In the genomic region with DNA sequence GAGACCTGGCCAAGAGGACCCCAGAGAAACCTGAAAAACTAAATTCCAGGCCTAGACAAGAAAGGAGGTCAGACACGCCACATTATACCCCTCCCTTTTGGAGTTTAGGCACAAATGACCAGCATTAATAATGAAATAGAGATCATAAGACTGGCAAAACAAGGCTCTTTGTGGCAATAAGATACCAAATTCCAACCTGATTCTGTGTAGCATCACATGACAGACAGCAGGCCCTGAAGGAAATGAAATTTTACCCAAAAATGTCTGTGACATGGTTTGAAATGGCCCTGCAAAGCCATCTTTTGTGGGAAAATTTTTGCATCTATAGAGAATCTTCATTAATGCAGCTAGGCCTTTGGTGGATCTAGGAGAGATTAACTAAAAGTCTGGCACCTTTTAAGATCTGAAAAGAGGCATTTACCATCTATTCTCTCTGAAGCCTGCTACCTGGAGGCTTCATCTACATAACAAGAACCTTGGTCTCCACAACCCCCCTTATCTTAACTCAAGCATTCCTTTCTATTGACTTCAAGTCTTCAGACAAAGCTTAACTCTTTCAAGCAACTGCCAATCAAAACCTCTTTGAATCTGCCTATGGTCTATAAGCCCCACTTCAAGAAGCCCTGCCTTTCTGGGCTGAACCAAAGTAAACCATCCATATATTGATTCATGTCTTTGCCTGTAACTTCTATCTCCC, we compare ENCODE assay signal across 23 cellular contexts. TPM values are rescaled to one million over a fixed set of nuclear protein-coding genes. Genes with fewer than 3 reads are reported as not detected.
DNase-seq lines count a peak whose midpoint lies in the region; ATAC-seq and TF ChIP-seq lines count a peak whose summit lies in the region.
"Had no signal": no experiment of that assay in that cellular context is flagged by ENCODE, and none has a peak within 500 bp of the region (broad histone marks: within the 10 kb centered on the region; RNA-seq: fewer than 3 reads in every experiment).

No MANE protein-coding gene starts in this region.

- no peaks in the 10 kb centered on the region for H3K9me3 ChIP-seq in T-helper 17 cell (ENCODE audit: control insufficient read depth, low read length, poor library complexity, severe bottlenecking)
- no peaks in the 10 kb centered on the region for H3K9me3 ChIP-seq in hepatocyte (ENCODE audit: low read depth)
- H3K9me3 ChIP-seq in Peyer's patch = no peaks in the 10 kb centered on the region
- H3K9me3 ChIP-seq: neutrophil had no signal

- peaks cover 81% of the 10 kb centered on the region for H3K79me2 ChIP-seq in hepatocyte

- no peaks in the 10 kb centered on the region for H3K36me3 ChIP-seq in H7 (replicated peaks; ENCODE audit: control insufficient read depth, insufficient read depth, low read length)
- H3K36me3 ChIP-seq in hepatocyte (replicated peaks; ENCODE audit: insufficient read depth, low read depth) = no peaks in the 10 kb centered on the region
- no peaks in the 10 kb centered on the region for H3K36me3 ChIP-seq in Peyer's patch
- H3K36me3 ChIP-seq: neutrophil had no signal

- H2AFZ ChIP-seq in hepatocyte = no peak overlapping the region

- H3K4me1 Mint-ChIP-seq in T-helper 17 cell (peaks cover 4% of the 10 kb centered on the region), progenitor cell of endocrine pancreas (ENCODE audit: low read depth) (peaks cover 34% of the 10 kb centered on the region)
- peaks cover 3% of the 10 kb centered on the region for H3K4me1 Mint-ChIP-seq in activated naive CD8-positive, alpha-beta T cell treated with anti-CD3 and anti-CD28 coated beads for 36 hours
- H3K4me1 Mint-ChIP-seq: activated naive CD8-positive, alpha-beta T cell treated with anti-CD3 and anti-CD28 coated beads, Interleukin-2, amount 50 U/mL, for 24 hours had no signal

- peaks cover 30% of the 10 kb centered on the region for H3K4me1 ChIP-seq in hepatocyte (ENCODE audit: insufficient read depth)
- H3K4me1 ChIP-seq in Peyer's patch = peaks cover 0 to 8% (median 0%) of the 10 kb centered on the region in 4 donors

- DNase-seq in H7 = peak; percentile 53
- DNase-seq in T-helper 17 cell = no peak
- DNase-seq in hepatocyte (ENCODE audit: low spot score) = no peak
- no peak for DNase-seq in progenitor cell of endocrine pancreas (ENCODE audit: low spot score, unreplicated experiment)
- no peak for DNase-seq in NCI-H510A treated with DMSO at 0.1 percent for 48 hours (lab: John Stamatoyannopoulos, UW)
- no peak for DNase-seq in Peyer's patch
- DNase-seq in activated naive CD8-positive, alpha-beta T cell treated with anti-CD3 and anti-CD28 coated beads for 36 hours = no peak
- DNase-seq: activated CD4-positive, alpha-beta memory T cell treated with anti-CD3 and anti-CD28 coated beads for 36 hours; activated CD4-positive, CD25-positive, alpha-beta regulatory T cell; activated effector memory CD4-positive, alpha-beta T cell treated with anti-CD3 and anti-CD28 coated beads, Interleukin-2, amount 50 U/mL, for 16 hours; activated naive CD8-positive, alpha-beta T cell treated with anti-CD3 and anti-CD28 coated beads, Interleukin-2, amount 50 U/mL, for 24 hours; C1 segment of cervical spinal cord; effector CD8-positive, alpha-beta T cell; foreskin fibroblast; NCI-H1048; NCI-H1694 treated with DMSO at 0.1 percent for 48 hours; stimulated activated CD4-positive, alpha-beta T cell treated with anti-CD3 and anti-CD28 coated beads, Interleukin-1b, Interleukin-23, amount 100 ng/mL, for 48 hours; substantia nigra; T1000 had no signal

- H3K4me3 ChIP-seq in H7 (ENCODE audit: insufficient read depth, low read depth, low read length) (no peak overlapping the region), hepatocyte (no peak overlapping the region), Peyer's patch (no peak overlapping the region)

- peaks cover 13% of the 10 kb centered on the region for H3K9me3 Mint-ChIP-seq in progenitor cell of endocrine pancreas (ENCODE audit: low read depth)
- peaks cover 4% of the 10 kb centered on the region for H3K9me3 Mint-ChIP-seq in activated naive CD8-positive, alpha-beta T cell treated with anti-CD3 and anti-CD28 coated beads for 36 hours
- H3K9me3 Mint-ChIP-seq: activated naive CD8-positive, alpha-beta T cell treated with anti-CD3 and anti-CD28 coated beads, Interleukin-2, amount 50 U/mL, for 24 hours had no signal

- no peaks in the 10 kb centered on the region for H4K20me1 ChIP-seq in hepatocyte (ENCODE audit: insufficient read depth, poor library complexity, severe bottlenecking)

- H3K27me3 Mint-ChIP-seq in T-helper 17 cell (peaks cover 43% of the 10 kb centered on the region), progenitor cell of endocrine pancreas (no peaks in the 10 kb centered on the region)
- no peaks in the 10 kb centered on the region for H3K27me3 Mint-ChIP-seq in activated naive CD8-positive, alpha-beta T cell treated with anti-CD3 and anti-CD28 coated beads for 36 hours
- H3K27me3 Mint-ChIP-seq: brain had no signal

- H3K27ac Mint-ChIP-seq in T-helper 17 cell = peak overlapping the region; percentile 14
- H3K27ac Mint-ChIP-seq in progenitor cell of endocrine pancreas = peak overlapping the region; percentile 29
- H3K27ac Mint-ChIP-seq in activated naive CD8-positive, alpha-beta T cell treated with anti-CD3 and anti-CD28 coated beads for 36 hours = no peak overlapping the region
- H3K27ac Mint-ChIP-seq: activated CD4-positive, alpha-beta memory T cell treated with anti-CD3 and anti-CD28 coated beads for 36 hours; activated naive CD8-positive, alpha-beta T cell treated with anti-CD3 and anti-CD28 coated beads, Interleukin-2, amount 50 U/mL, for 24 hours had no signal

- peak overlapping the region; percentile 30 for H3K4me2 ChIP-seq in hepatocyte

- TF ChIP-seq POLR2A in Peyer's patch (IDR thresholded peaks at IDR 0.05) = no peak

- H3K27me3 ChIP-seq in H7 (ENCODE audit: control insufficient read depth, insufficient read depth, low read length) = no peaks in the 10 kb centered on the region
- no peaks in the 10 kb centered on the region for H3K27me3 ChIP-seq in hepatocyte
- no peaks in the 10 kb centered on the region for H3K27me3 ChIP-seq in Peyer's patch

- H3K36me3 Mint-ChIP-seq in T-helper 17 cell (ENCODE audit: low read depth) (peaks cover 3% of the 10 kb centered on the region), progenitor cell of endocrine pancreas (ENCODE audit: insufficient read depth) (peaks cover 13% of the 10 kb centered on the region)
- peaks cover 5% of the 10 kb centered on the region for H3K36me3 Mint-ChIP-seq in activated naive CD8-positive, alpha-beta T cell treated with anti-CD3 and anti-CD28 coated beads for 36 hours
- H3K36me3 Mint-ChIP-seq: activated CD4-positive, alpha-beta memory T cell treated with anti-CD3 and anti-CD28 coated beads for 36 hours had no signal

- ATAC-seq in T-helper 17 cell = no peak
- ATAC-seq: activated naive CD8-positive, alpha-beta T cell treated with anti-CD3 and anti-CD28 coated beads, Interleukin-2, amount 50 U/mL, for 24 hours; HCT116; HepG2 had no signal

- H3K9me2 ChIP-seq in hepatocyte (replicated peaks; ENCODE audit: insufficient read depth) = no peaks in the 10 kb centered on the region

- TF ChIP-seq CTCF in hepatocyte (IDR thresholded peaks at IDR 0.05; ENCODE audit: poor library complexity) = no peak
- TF ChIP-seq CTCF in progenitor cell of endocrine pancreas (IDR thresholded peaks at IDR 0.05; ENCODE audit: unreplicated experiment) = no peak
- TF ChIP-seq CTCF in Peyer's patch (IDR thresholded peaks at IDR 0.05) = no peak

- WGBS in hepatocyte (ENCODE audit: low lambda C conversion rate, missing lambda C conversion rate) = 100% methylated on average over 1 of the region's 1 CpG

- H3K4me3 Mint-ChIP-seq in T-helper 17 cell (no peak overlapping the region), progenitor cell of endocrine pancreas (ENCODE audit: low read depth) (no peak overlapping the region)
- H3K4me3 Mint-ChIP-seq in activated naive CD8-positive, alpha-beta T cell treated with anti-CD3 and anti-CD28 coated beads for 36 hours = no peak overlapping the region
- H3K4me3 Mint-ChIP-seq: activated CD4-positive, alpha-beta memory T cell treated with anti-CD3 and anti-CD28 coated beads for 36 hours; activated naive CD8-positive, alpha-beta T cell treated with anti-CD3 and anti-CD28 coated beads, Interleukin-2, amount 50 U/mL, for 24 hours; brain had no signal

- H3K27ac ChIP-seq in hepatocyte (peak overlapping the region; percentile 74), Peyer's patch (no peak overlapping the region)
- H3K27ac ChIP-seq: neutrophil had no signal

RNA-seq across cellular contexts. Expression of a gene that starts 8.0 kb away (rescaled TPM):
- total RNA-seq in H7 (2014; rRNA removed; shearing (Covaris generic)) = 16.8 and 26.8 TPM in 2 replicates
- 1 to 10 TPM; 3.5 to 4.3 TPM for total RNA-seq in T-helper 17 cell
- total RNA-seq in hepatocyte = 17.0 and 17.8 TPM in 2 replicates
- polyA plus RNA-seq in hepatocyte = 29.6 and 34.9 TPM in 2 replicates
- 33.4 and 37.0 TPM in 2 replicates for total RNA-seq in progenitor cell of endocrine pancreas
- total RNA-seq in Peyer's patch = 10 to 100 TPM in 2 of 4 donors, 1 to 10 TPM in 2; 9.0 to 14.0 (median 11.4) TPM
- total RNA-seq in activated naive CD8-positive, alpha-beta T cell treated with anti-CD3 and anti-CD28 coated beads for 36 hours = 1 to 10 TPM; 5.7 to 6.4 TPM
